ENCODE assay signal across 9 cellular contexts in the genomic region with DNA sequence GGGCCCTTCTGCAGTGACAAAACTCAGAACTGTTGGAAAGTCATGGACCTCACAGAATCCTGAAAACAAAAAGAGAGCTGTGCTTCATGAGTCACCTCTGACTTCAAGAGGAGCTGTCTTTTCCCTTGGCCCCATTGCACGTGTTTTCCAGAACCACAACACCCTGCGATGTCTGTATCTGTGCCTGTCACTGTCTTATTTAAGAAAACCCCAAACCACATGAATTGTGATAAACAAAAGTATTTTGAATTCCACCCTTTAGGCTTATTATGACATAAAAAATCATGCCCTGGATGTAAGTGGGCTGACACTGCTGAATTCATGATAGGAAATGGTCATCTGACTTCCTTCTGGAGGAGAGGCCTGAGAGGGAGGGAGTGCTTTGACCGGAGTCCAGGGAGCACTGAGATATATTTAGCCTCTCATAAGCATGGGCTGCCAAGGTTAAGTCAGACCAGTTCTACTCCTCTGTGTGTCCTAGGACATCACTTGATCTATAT.
A peak's percentile ranks its signal among the peaks of the same experiment; 100 is the strongest.
DNase-seq lines count a peak whose midpoint lies in the region; ATAC-seq, FAIRE-seq and TF ChIP-seq lines count a peak whose summit lies in the region.
"Had no signal": no experiment of that assay in that cellular context is flagged by ENCODE, and none has a peak within 500 bp of the region (broad histone marks: within the 10 kb centered on the region; RNA-seq: fewer than 3 reads in every experiment).

No MANE protein-coding gene starts in this region.

- H3K36me3 Mint-ChIP-seq in stimulated activated effector memory CD8-positive, alpha-beta T cell treated with anti-CD3 and anti-CD28 coated beads, Interleukin-12 subunit alpha, Interleukin-12 subunit beta, amount 100 ng/mL, for 72 hours: no peaks in the 10 kb centered on the region

- intact Hi-C loops in kidney (cut with DNase I): no loop called here

- no peaks in the 10 kb centered on the region for H3K27me3 ChIP-seq in MG63

- H3K4me1 Mint-ChIP-seq in stimulated activated effector memory CD8-positive, alpha-beta T cell treated with anti-CD3 and anti-CD28 coated beads, Interleukin-12 subunit alpha, Interleukin-12 subunit beta, amount 100 ng/mL, for 72 hours: peaks cover 66% of the 10 kb centered on the region

- H3K4me3 ChIP-seq in kidney (ENCODE audit: low read length in 2 of 2) (no peak overlapping the region), MG63 (no peak overlapping the region)

- H3K27ac ChIP-seq in kidney (ENCODE audit: low read depth in 2 of 2, low read length in 2 of 2): peak overlapping the region; percentile 20 to 54

- no peak overlapping the region for H3K9ac ChIP-seq in kidney (ENCODE audit: low read length in 2 of 2)

- TF ChIP-seq CTCF in kidney (IDR thresholded peaks at IDR 0.05; ENCODE audit: borderline replicate concordance, extremely low read depth, insufficient read depth): no peak

- H3K36me3 ChIP-seq in kidney (ENCODE audit: control insufficient read depth in 1 of 2, insufficient read depth in 2 of 2, low read length in 2 of 2) (no peaks in the 10 kb centered on the region), MG63 (no peaks in the 10 kb centered on the region)

- H3K27ac Mint-ChIP-seq in stimulated activated effector memory CD8-positive, alpha-beta T cell treated with anti-CD3 and anti-CD28 coated beads, Interleukin-12 subunit alpha, Interleukin-12 subunit beta, amount 100 ng/mL, for 72 hours: no peak overlapping the region
- H3K27ac Mint-ChIP-seq: activated B cell treated with CpG ODN at 0.5 μM for 24 hours had no signal

- no peaks in the 10 kb centered on the region for H3K9me3 Mint-ChIP-seq in stimulated activated effector memory CD8-positive, alpha-beta T cell treated with anti-CD3 and anti-CD28 coated beads, Interleukin-12 subunit alpha, Interleukin-12 subunit beta, amount 100 ng/mL, for 72 hours
- H3K9me3 Mint-ChIP-seq: activated B cell treated with CpG ODN at 0.5 μM for 24 hours had no signal

- ATAC-seq in stimulated activated effector memory CD8-positive, alpha-beta T cell treated with anti-CD3 and anti-CD28 coated beads, Interleukin-12 subunit alpha, Interleukin-12 subunit beta, amount 100 ng/mL, for 72 hours: peak; percentile 49
- ATAC-seq in HG03280 (IDR thresholded peaks at IDR 0.05; ENCODE audit: unreplicated experiment): no peak

- DNase-seq in SK-MEL-5 (ENCODE audit: low read depth, low spot score) (peak; percentile 54), kidney (no peak), hypothalamus (lab: John Stamatoyannopoulos, UW) (no peak), nucleus accumbens (lab: John Stamatoyannopoulos, UW) (no peak), MG63 (no peak)
- DNase-seq in activated naive CD4-positive, alpha-beta T cell treated with Interleukin-2 at 50 U/mL for 16 hours: peak; percentile 73
- DNase-seq in stimulated activated effector memory CD8-positive, alpha-beta T cell treated with anti-CD3 and anti-CD28 coated beads, Interleukin-12 subunit alpha, Interleukin-12 subunit beta, amount 100 ng/mL, for 72 hours (ENCODE audit: low spot score in 2 of 2): no peak
- DNase-seq: activated B cell treated with CpG ODN at 0.5 μM for 24 hours had no signal

- in situ Hi-C loops in SK-MEL-5 (cut with HindIII; ENCODE audit: low pct_unique_long_range_greater_than_20kb, low sequenced_read_pairs): no loop called here

- peaks cover 0 to 8% of the 10 kb centered on the region in 2 donors for H3K4me1 ChIP-seq in kidney (ENCODE audit: control insufficient read depth in 1 of 2, insufficient read depth in 1 of 2, low read depth in 1 of 2, low read length in 2 of 2)

- FAIRE-seq in kidney (lab: Jason Lieb, UNC): no peak

- H3K9me3 ChIP-seq in kidney (ENCODE audit: control insufficient read depth in 1 of 2, low read length in 2 of 2): no peaks in the 10 kb centered on the region
- H3K9me3 ChIP-seq in MG63: no peaks in the 10 kb centered on the region

- H3K4me3 Mint-ChIP-seq in stimulated activated effector memory CD8-positive, alpha-beta T cell treated with anti-CD3 and anti-CD28 coated beads, Interleukin-12 subunit alpha, Interleukin-12 subunit beta, amount 100 ng/mL, for 72 hours: no peak overlapping the region
- H3K4me3 Mint-ChIP-seq: activated B cell treated with CpG ODN at 0.5 μM for 24 hours had no signal

Comparison
In these comparisons a context has a peak if more than half of its experiments do, and no peak if none do; other contexts are left out.
1. DNase-seq: peak in SK-MEL-5 (single experiment) and activated naive CD4-positive, alpha-beta T cell treated with Interleukin-2 at 50 U/mL for 16 hours (single experiment); none in kidney (single experiment), stimulated activated effector memory CD8-positive, alpha-beta T cell treated with anti-CD3 and anti-CD28 coated beads, Interleukin-12 subunit alpha, Interleukin-12 subunit beta, amount 100 ng/mL, for 72 hours (0 of 2), hypothalamus (0 of 51), nucleus accumbens (0 of 56) and MG63 (single experiment).